Comparison of ENCODE assay signal across 28 cellular contexts in genomic region chr11:102148059-102148458, GRCh38. TPM values are rescaled to one million over a fixed set of nuclear protein-coding genes. Genes with fewer than 3 reads are reported as not detected.
"Had no signal": no experiment of that assay in that cellular context is flagged by ENCODE, and none has a peak within 500 bp of the region (broad histone marks: within the 10 kb centered on the region; RNA-seq: fewer than 3 reads in every experiment).

No MANE protein-coding gene starts in this region.

- H3K27ac Mint-ChIP-seq: activated B cell treated with CpG ODN at 0.5 μM for 24 hours; activated CD4-positive, alpha-beta T cell treated with anti-CD3 and anti-CD28 coated beads, Interleukin-2, amount 10 ng/mL, durations not matched to agents 24 days and 14 days; activated CD8-positive, alpha-beta memory T cell treated with anti-CD3 and anti-CD28 coated beads, Interleukin-2, amount 10 ng/mL, durations not matched to agents 7 days and 5 days; activated naive CD8-positive, alpha-beta T cell; activated T-cell treated with anti-CD3 and anti-CD28 coated beads, Interleukin-2, amount 50 U/mL, for 24 hours; activated T-helper 1 cell treated with anti-CD3 and anti-CD28 coated beads, Interleukin-12 subunit alpha, Interleukin-12 subunit beta, Interleukin-2, Interleukin-4 antibody, amounts not matched to agents 30 ng/mL and 10 ng/mL and 1 ng/mL, durations not matched to agents 14 hours and 24 hours and 36 hours; T-cell had no signal

- H3K36me3 Mint-ChIP-seq: activated CD8-positive, alpha-beta memory T cell treated with anti-CD3 and anti-CD28 coated beads, Interleukin-2, amount 10 ng/mL, durations not matched to agents 7 days and 5 days; activated naive CD8-positive, alpha-beta T cell; T-cell had no signal

- H3K4me3 ChIP-seq: body of pancreas, MG63, Peyer's patch had no signal

- H3K9ac ChIP-seq: KMS-11 had no signal

- H3K4me2 ChIP-seq: KMS-11 had no signal

- H3K27ac ChIP-seq: body of pancreas, KMS-11, Peyer's patch had no signal

- H3K4me1 Mint-ChIP-seq: activated B cell treated with CpG ODN at 0.5 μM for 24 hours; activated CD4-positive, alpha-beta T cell treated with anti-CD3 and anti-CD28 coated beads, Interleukin-2, amount 10 ng/mL, durations not matched to agents 24 days and 14 days; activated CD8-positive, alpha-beta memory T cell treated with anti-CD3 and anti-CD28 coated beads, Interleukin-2, amount 10 ng/mL, durations not matched to agents 7 days and 5 days; T-cell had no signal

- H3K36me3 ChIP-seq: Peyer's patch had no signal

- ATAC-seq: activated CD8-positive, alpha-beta memory T cell treated with anti-CD3 and anti-CD28 coated beads, Interleukin-2, amount 10 ng/mL, durations not matched to agents 7 days and 5 days; body of pancreas; T-cell had no signal

- H3K27me3 ChIP-seq: body of pancreas, MG63, Peyer's patch had no signal

- H3K4me3 Mint-ChIP-seq: activated B cell treated with CpG ODN at 0.5 μM for 24 hours; activated CD4-positive, alpha-beta T cell treated with anti-CD3 and anti-CD28 coated beads, Interleukin-2, amount 10 ng/mL, durations not matched to agents 24 days and 14 days; activated CD8-positive, alpha-beta memory T cell treated with anti-CD3 and anti-CD28 coated beads, Interleukin-2, amount 10 ng/mL, durations not matched to agents 7 days and 5 days; activated naive CD8-positive, alpha-beta T cell; activated T-cell treated with anti-CD3 and anti-CD28 coated beads, Interleukin-2, amount 50 U/mL, for 24 hours; activated T-helper 1 cell treated with anti-CD3 and anti-CD28 coated beads, Interleukin-12 subunit alpha, Interleukin-12 subunit beta, Interleukin-2, Interleukin-4 antibody, amounts not matched to agents 30 ng/mL and 10 ng/mL and 1 ng/mL, durations not matched to agents 14 hours and 24 hours and 36 hours; T-cell had no signal

- DNase-seq: activated B cell treated with CpG ODN at 0.5 μM for 24 hours; activated CD4-positive, alpha-beta T cell treated with anti-CD3 and anti-CD28 coated beads for 1 hour; activated CD4-positive, alpha-beta T cell treated with anti-CD3 and anti-CD28 coated beads, Interleukin-2, amount 10 ng/mL, durations not matched to agents 24 days and 14 days; activated CD4-positive, alpha-beta T cell treated with anti-CD3 and anti-CD28 coated beads, Interleukin-2, amount 50 U/mL, for 48 hours; activated CD8-positive, alpha-beta memory T cell treated with anti-CD3 and anti-CD28 coated beads, Interleukin-2, amount 10 ng/mL, durations not matched to agents 7 days and 5 days; activated effector memory CD4-positive, alpha-beta T cell treated with anti-CD3 and anti-CD28 coated beads, Interleukin-2, amount 50 U/mL, for 16 hours; activated naive CD4-positive, alpha-beta T cell treated with Interleukin-2 at 50 U/mL for 16 hours; activated T-cell treated with anti-CD3 and anti-CD28 coated beads, Interleukin-2, amount 50 U/mL, for 24 hours; body of pancreas; MG63; MV-4-11; NCI-H1092 treated with DMSO at 0.1 percent for 48 hours; NCI-H1417 treated with DMSO at 0.1 percent for 48 hours; NCI-H1694; NCI-H2029; NCI-H510A treated with DMSO at 0.1 percent for 48 hours; NCI-H69; NK-92 treated with Interleukin-12 subunit alpha and Interleukin-12 subunit beta, amount 100 ng/mL, for 24 hours; OCI-M1; Peyer's patch; SIG-M5; T-cell; T-helper 2 cell; T1000 had no signal

- H3K9me3 Mint-ChIP-seq: activated B cell treated with CpG ODN at 0.5 μM for 24 hours; activated CD4-positive, alpha-beta T cell treated with anti-CD3 and anti-CD28 coated beads, Interleukin-2, amount 10 ng/mL, durations not matched to agents 24 days and 14 days; activated T-cell treated with anti-CD3 and anti-CD28 coated beads, Interleukin-2, amount 50 U/mL, for 24 hours; activated T-helper 1 cell treated with anti-CD3 and anti-CD28 coated beads, Interleukin-12 subunit alpha, Interleukin-12 subunit beta, Interleukin-2, Interleukin-4 antibody, amounts not matched to agents 30 ng/mL and 10 ng/mL and 1 ng/mL, durations not matched to agents 14 hours and 24 hours and 36 hours; T-cell had no signal

- FAIRE-seq: TTC549 had no signal

- H3K9me3 ChIP-seq: body of pancreas, Peyer's patch had no signal

RNA-seq across cellular contexts. Expression of gene YAP1, which starts 37.8 kb away (rescaled TPM):
- total RNA-seq: activated B cell treated with CpG ODN at 0.5 μM for 24 hours; activated CD4-positive, alpha-beta T cell treated with anti-CD3 and anti-CD28 coated beads, Interleukin-2, amount 10 ng/mL, durations not matched to agents 24 days and 14 days had no signal
